Comparison of ENCODE assay signal across 1 cellular context in genomic region chr16:1983544-1984346, GRCh38.
TF ChIP-seq lines count a peak whose summit lies in the region.

GFER (plus strand) TSS chr16:1984193; CDS start chr16:1984219, 26 bp downstream.

TF ChIP-seq in HepG2, 621 proteins besides CTCF, POLR2A, EP300 and RAD21 (continued from another document and continues in another):
- peak; percentile 35; the same call in 1 of the 2 replicates for TF ChIP-seq ZNF451 (CRISPR knock-in tag; IDR thresholded peaks at IDR 0.05)
- TF ChIP-seq ZNF33A (CRISPR knock-in tag; IDR thresholded peaks at IDR 0.05; ENCODE audit: borderline replicate concordance) = 0 out of 2 replicates have a peak, but pooled peaks have one; percentile 72
- TF ChIP-seq ATF7-NPFF (CRISPR knock-in tag; IDR thresholded peaks at IDR 0.05; ENCODE audit: low read depth) = peak; percentile 74
- no peak for TF ChIP-seq ZNF512 (CRISPR knock-in tag; IDR thresholded peaks at IDR 0.05)
- TF ChIP-seq BRF2 (CRISPR knock-in tag; IDR thresholded peaks at IDR 0.05) = no peak; the same call in 1 of the 2 replicates
- no peak; the same call in 1 of the 2 replicates for TF ChIP-seq ZFP1 (CRISPR knock-in tag; IDR thresholded peaks at IDR 0.05)
- TF ChIP-seq ZNF704 (CRISPR knock-in tag; IDR thresholded peaks at IDR 0.05; ENCODE audit: borderline replicate concordance) = no peak
- TF ChIP-seq ZBTB7A (CRISPR knock-in tag; IDR thresholded peaks at IDR 0.05) = no peak
- peak; percentile 94 for TF ChIP-seq RFX1 (IDR thresholded peaks at IDR 0.05)
- TF ChIP-seq ZNF766 (CRISPR knock-in tag; IDR thresholded peaks at IDR 0.05; ENCODE audit: borderline replicate concordance) = peak; percentile 23; the same call in 1 of the 2 replicates
- TF ChIP-seq ZNF160 (CRISPR knock-in tag; IDR thresholded peaks at IDR 0.05) = peak; percentile 71; the same call in 1 of the 2 replicates
- TF ChIP-seq TBX2 (CRISPR knock-in tag; IDR thresholded peaks at IDR 0.05; ENCODE audit: borderline replicate concordance) = peak; percentile 86
- TF ChIP-seq XRCC5 (optimal IDR thresholded peaks at IDR 0.05; ENCODE audit: low read length) = peak; percentile 82
- TF ChIP-seq HHEX (CRISPR knock-in tag; IDR thresholded peaks at IDR 0.05) = no peak
- peak; percentile 16; the same call in 1 of the 2 replicates for TF ChIP-seq ZNF230 (CRISPR knock-in tag; IDR thresholded peaks at IDR 0.05)
- 0 out of 2 replicates have a peak, but pooled peaks have one; percentile 79 for TF ChIP-seq KLF15 (CRISPR knock-in tag; IDR thresholded peaks at IDR 0.05; ENCODE audit: borderline replicate concordance)
- peak; percentile 11; the same call in 1 of the 2 replicates for TF ChIP-seq FOXK1 (CRISPR knock-in tag; IDR thresholded peaks at IDR 0.05; ENCODE audit: borderline replicate concordance, low read depth)
- no peak for TF ChIP-seq HOXA7 (CRISPR knock-in tag; IDR thresholded peaks at IDR 0.05)
- TF ChIP-seq ARNT2 (CRISPR knock-in tag; IDR thresholded peaks at IDR 0.05; ENCODE audit: low read depth) = peak; percentile 83
- TF ChIP-seq IKZF5 (CRISPR knock-in tag; IDR thresholded peaks at IDR 0.05) = peak; percentile 44; the same call in 1 of the 2 replicates
- peak; percentile 59; the same call in 1 of the 2 replicates for TF ChIP-seq ZNF430 (CRISPR knock-in tag; IDR thresholded peaks at IDR 0.05)
- TF ChIP-seq ELK4 (CRISPR knock-in tag; IDR thresholded peaks at IDR 0.05; ENCODE audit: borderline replicate concordance) = no peak
- TF ChIP-seq HINFP (CRISPR knock-in tag; IDR thresholded peaks at IDR 0.05; ENCODE audit: low read depth) = 0 out of 2 replicates have a peak, but pooled peaks have one; percentile 9
- peak; percentile 62 for TF ChIP-seq GATAD2A (CRISPR knock-in tag; IDR thresholded peaks at IDR 0.05)
- peak; percentile 23 for TF ChIP-seq ZSCAN21 (CRISPR knock-in tag; IDR thresholded peaks at IDR 0.05; ENCODE audit: borderline replicate concordance)
- TF ChIP-seq SKI (IDR thresholded peaks at IDR 0.05; ENCODE audit: partially characterized antibody) = peak; percentile 85
- peak; percentile 50; the same call in 1 of the 2 replicates for TF ChIP-seq MXD4 (CRISPR knock-in tag; IDR thresholded peaks at IDR 0.05)
- TF ChIP-seq ZNF879 (CRISPR knock-in tag; IDR thresholded peaks at IDR 0.05) = no peak; the same call in 1 of the 2 replicates
- TF ChIP-seq ZNF605 (CRISPR knock-in tag; IDR thresholded peaks at IDR 0.05) = peak; percentile 81; the same call in 1 of the 2 replicates
- TF ChIP-seq AGO1 (IDR thresholded peaks at IDR 0.05; ENCODE audit: low read depth, low read length, poor library complexity, severe bottlenecking) = peak; percentile 97
- TF ChIP-seq ZBED4 (CRISPR knock-in tag; IDR thresholded peaks at IDR 0.05; ENCODE audit: borderline replicate concordance) = peak; percentile 48; the same call in 1 of the 2 replicates
- no peak for TF ChIP-seq TRAFD1 (CRISPR knock-in tag; IDR thresholded peaks at IDR 0.05; ENCODE audit: borderline replicate concordance)
- 0 out of 2 replicates have a peak, but pooled peaks have one; percentile 37 for TF ChIP-seq ZXDC (CRISPR knock-in tag; IDR thresholded peaks at IDR 0.05)
- TF ChIP-seq HNRNPK (IDR thresholded peaks at IDR 0.05; ENCODE audit: low read depth, low read length, poor library complexity, severe bottlenecking) = peak; percentile 67
- TF ChIP-seq FOXO1 (CRISPR knock-in tag; IDR thresholded peaks at IDR 0.05) = 0 out of 2 replicates have a peak, but pooled peaks have one; percentile 11
- TF ChIP-seq ZBTB14 (CRISPR knock-in tag; IDR thresholded peaks at IDR 0.05) = peak; percentile 97
- 0 out of 2 replicates have a peak, but pooled peaks have one; percentile 53 for TF ChIP-seq MTERF4 (CRISPR knock-in tag; IDR thresholded peaks at IDR 0.05)
- TF ChIP-seq ZNF446 (CRISPR knock-in tag; IDR thresholded peaks at IDR 0.05) = peak; percentile 11; the same call in 1 of the 2 replicates
- no peak for TF ChIP-seq FOXA1 (IDR thresholded peaks at IDR 0.05)
- peak; percentile 11; the same call in 1 of the 2 replicates for TF ChIP-seq FOXA1 (CRISPR knock-in tag; IDR thresholded peaks at IDR 0.05)
- TF ChIP-seq REL (CRISPR knock-in tag; conservative IDR thresholded peaks at IDR 0.05) = no peak
